Comparison of ENCODE assay signal across 35 cellular contexts in genomic region chr7:108611268-108611667, GRCh38.
"Had no signal": no experiment of that assay in that cellular context is flagged by ENCODE, and none has a peak within 500 bp of the region (broad histone marks: within the 10 kb centered on the region; RNA-seq: fewer than 3 reads in every experiment).

No MANE protein-coding gene starts in this region.

- H3K9me3 ChIP-seq: adrenal gland, body of pancreas, colonic mucosa, gastrocnemius medialis, pancreas, psoas muscle, right atrium auricular region, stomach, thyroid gland had no signal

- H3K4me3 ChIP-seq: adrenal gland, body of pancreas, cardiac muscle cell, colonic mucosa, gastrocnemius medialis, pancreas, psoas muscle, right atrium auricular region, smooth muscle cell, stomach, thyroid gland had no signal

- H3K27me3 ChIP-seq: adrenal gland, body of pancreas, cardiac muscle cell, colonic mucosa, gastrocnemius medialis, pancreas, right atrium auricular region, stomach, thyroid gland had no signal

- H3K36me3 ChIP-seq: cardiac muscle cell, colonic mucosa, gastrocnemius medialis, pancreas, right atrium auricular region, stomach, thyroid gland had no signal

- H3K4me3 Mint-ChIP-seq: activated naive CD4-positive, alpha-beta T cell treated with anti-CD3 and anti-CD28 coated beads for 36 hours; activated naive CD8-positive, alpha-beta T cell treated with anti-CD3 and anti-CD28 coated beads for 36 hours; activated T-helper 1 cell treated with anti-CD3 and anti-CD28 coated beads, Interleukin-12 subunit alpha, Interleukin-12 subunit beta, Interleukin-2, Interleukin-4 antibody, amounts not matched to agents 30 ng/mL and 10 ng/mL and 1 ng/mL, durations not matched to agents 14 hours and 24 hours and 36 hours; memory B cell; naive thymus-derived CD8-positive, alpha-beta T cell; neural crest cell; stimulated activated naive B cell treated with anti-CD40 and anti-IgM and Interleukin-4, amounts not matched to agents 10 μg/mL and 1 μg/mL and 100 μg/mL, for 72 hours; T-helper 2 cell treated with Interferon-gamma antibody and Interleukin-4, amounts not matched to agents 5 μg/mL and 100 μg/mL, for 36 hours had no signal

- FAIRE-seq: endometrium, pancreas had no signal

- DNase-seq: activated CD4-positive, alpha-beta T cell treated with anti-CD3 and anti-CD28 coated beads for 4 hours; activated CD4-positive, alpha-beta T cell treated with anti-CD3 and anti-CD28 coated beads, Interleukin-2, amount 50 U/mL, for 48 hours; activated CD8-positive, alpha-beta memory T cell treated with anti-CD3 and anti-CD28 coated beads for 24 hours; activated effector memory CD4-positive, alpha-beta T cell treated with anti-CD3 and anti-CD28 coated beads, Interleukin-2, amount 50 U/mL, for 16 hours; activated naive CD4-positive, alpha-beta T cell treated with anti-CD3 and anti-CD28 coated beads for 36 hours; activated naive CD8-positive, alpha-beta T cell treated with anti-CD3 and anti-CD28 coated beads for 36 hours; activated T-cell treated with anti-CD3 and anti-CD28 coated beads, Interleukin-2, amount 50 U/mL, for 1 hour; adrenal gland; aorta; body of pancreas; cerebellar nuclear complex; colonic mucosa; effector CD8-positive, alpha-beta T cell; erythroblast; gastrocnemius medialis; glutamatergic neuron; islet precursor cell; left cardiac atrium; naive thymus-derived CD8-positive, alpha-beta T cell; nucleus accumbens; pancreas; psoas muscle; stimulated activated CD4-positive, alpha-beta T cell treated with anti-CD3 and anti-CD28 coated beads, Interleukin-1b, Interleukin-23, amount 100 ng/mL, for 48 hours; stimulated activated naive B cell treated with anti-CD40 and anti-IgM and Interleukin-4, amounts not matched to agents 10 μg/mL and 1 μg/mL and 100 μg/mL, for 72 hours; stomach; T-helper 1 cell; thyroid gland had no signal

- H3K36me3 Mint-ChIP-seq: activated naive CD8-positive, alpha-beta T cell treated with anti-CD3 and anti-CD28 coated beads for 36 hours; memory B cell; naive thymus-derived CD8-positive, alpha-beta T cell; stimulated activated naive B cell treated with anti-CD40 and anti-IgM and Interleukin-4, amounts not matched to agents 10 μg/mL and 1 μg/mL and 100 μg/mL, for 72 hours had no signal

- H3K4me1 ChIP-seq: adrenal gland, colonic mucosa, gastrocnemius medialis, psoas muscle, right atrium auricular region, thyroid gland had no signal

- H3K27ac Mint-ChIP-seq: activated naive CD4-positive, alpha-beta T cell treated with anti-CD3 and anti-CD28 coated beads for 36 hours; activated naive CD8-positive, alpha-beta T cell treated with anti-CD3 and anti-CD28 coated beads for 36 hours; activated T-helper 1 cell treated with anti-CD3 and anti-CD28 coated beads, Interleukin-12 subunit alpha, Interleukin-12 subunit beta, Interleukin-2, Interleukin-4 antibody, amounts not matched to agents 30 ng/mL and 10 ng/mL and 1 ng/mL, durations not matched to agents 14 hours and 24 hours and 36 hours; memory B cell; naive thymus-derived CD8-positive, alpha-beta T cell; stimulated activated naive B cell treated with anti-CD40 and anti-IgM and Interleukin-4, amounts not matched to agents 10 μg/mL and 1 μg/mL and 100 μg/mL, for 72 hours; T-helper 2 cell treated with Interferon-gamma antibody and Interleukin-4, amounts not matched to agents 5 μg/mL and 100 μg/mL, for 36 hours had no signal

- H3K4me1 Mint-ChIP-seq: memory B cell; naive thymus-derived CD8-positive, alpha-beta T cell; stimulated activated naive B cell treated with anti-CD40 and anti-IgM and Interleukin-4, amounts not matched to agents 10 μg/mL and 1 μg/mL and 100 μg/mL, for 72 hours had no signal

- H3K27me3 Mint-ChIP-seq: memory B cell had no signal

- H3K27ac ChIP-seq: adrenal gland, body of pancreas, cardiac muscle cell, colonic mucosa, gastrocnemius medialis, pancreas, psoas muscle, right atrium auricular region, stomach, thyroid gland had no signal

- H3K9me3 Mint-ChIP-seq: activated naive CD4-positive, alpha-beta T cell treated with anti-CD3 and anti-CD28 coated beads for 36 hours; activated naive CD8-positive, alpha-beta T cell treated with anti-CD3 and anti-CD28 coated beads for 36 hours; activated T-helper 1 cell treated with anti-CD3 and anti-CD28 coated beads, Interleukin-12 subunit alpha, Interleukin-12 subunit beta, Interleukin-2, Interleukin-4 antibody, amounts not matched to agents 30 ng/mL and 10 ng/mL and 1 ng/mL, durations not matched to agents 14 hours and 24 hours and 36 hours; memory B cell; naive thymus-derived CD8-positive, alpha-beta T cell; neural crest cell; stimulated activated naive B cell treated with anti-CD40 and anti-IgM and Interleukin-4, amounts not matched to agents 10 μg/mL and 1 μg/mL and 100 μg/mL, for 72 hours; T-helper 2 cell treated with Interferon-gamma antibody and Interleukin-4, amounts not matched to agents 5 μg/mL and 100 μg/mL, for 36 hours had no signal
